In the genomic region with DNA sequence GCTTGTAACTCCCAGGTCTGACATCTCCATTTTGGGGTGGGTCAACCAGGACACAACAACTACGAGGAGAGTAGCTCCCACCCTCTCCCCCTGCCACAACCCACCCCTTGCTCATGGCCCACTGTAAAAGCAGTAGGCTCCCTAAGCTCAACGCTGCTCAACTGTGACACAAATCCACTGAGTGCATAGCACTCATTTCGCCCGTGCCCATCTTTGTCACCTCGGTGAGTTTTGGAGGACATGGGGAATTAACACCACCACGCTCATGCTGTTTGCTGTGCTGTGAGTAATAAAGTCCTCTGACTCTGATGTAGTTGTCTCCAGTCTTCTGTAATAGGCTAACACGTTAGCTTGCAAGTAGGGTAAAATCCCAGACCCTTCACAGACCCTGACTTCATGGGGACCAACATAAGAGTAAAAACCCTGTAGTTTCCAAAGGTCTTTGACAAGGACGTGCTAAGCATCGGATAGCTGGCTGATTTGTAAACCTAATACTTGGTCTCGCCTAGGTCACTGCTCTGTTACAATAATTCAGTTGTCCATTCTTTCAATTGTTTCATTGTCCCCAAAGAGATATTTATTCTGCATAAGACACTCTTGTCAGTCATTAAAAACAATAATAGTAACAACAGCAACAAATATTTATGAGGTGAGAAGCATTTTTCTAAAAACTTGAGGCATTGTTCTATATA, we compare ENCODE assay signal across 19 cellular contexts. TPM values are rescaled to one million over a fixed set of nuclear protein-coding genes. Genes with fewer than 3 reads are reported as not detected.
DNase-seq lines count a peak whose midpoint lies in the region; ATAC-seq, FAIRE-seq and TF ChIP-seq lines count a peak whose summit lies in the region.
"Had no signal": no experiment of that assay in that cellular context is flagged by ENCODE, and none has a peak within 500 bp of the region (broad histone marks: within the 10 kb centered on the region; RNA-seq: fewer than 3 reads in every experiment).

No MANE protein-coding gene starts in this region.

- intact Hi-C loops in pancreas (cut with DNase I): no loop called here

- H3K36me3 ChIP-seq in pancreas: no peaks in the 10 kb centered on the region
- H3K36me3 ChIP-seq: BE2C had no signal

- no peak for TF ChIP-seq CTCF in pancreas (IDR thresholded peaks at IDR 0.05)

- peaks cover 5% of the 10 kb centered on the region for H3K36me3 Mint-ChIP-seq in T-helper 17 cell (ENCODE audit: low read depth)

- no peak for FAIRE-seq in pancreas (lab: Jason Lieb, UNC)
- FAIRE-seq: A204.1 had no signal

- no peak overlapping the region for H3K4me3 ChIP-seq in pancreas
- H3K4me3 ChIP-seq: PC-9 had no signal

- no peaks in the 10 kb centered on the region for H3K27me3 Mint-ChIP-seq in T-helper 17 cell

- no peak overlapping the region for H3K4me3 Mint-ChIP-seq in T-helper 17 cell
- H3K4me3 Mint-ChIP-seq: H9, HFFc6 had no signal

- WGBS in pancreas, 2 donors: 96 to 98% methylated on average over 10 of the region's 10 CpGs

- no peaks in the 10 kb centered on the region for H3K9me3 ChIP-seq in T-helper 17 cell (ENCODE audit: control insufficient read depth, low read length, poor library complexity, severe bottlenecking)
- H3K9me3 ChIP-seq in pancreas: no peaks in the 10 kb centered on the region
- H3K9me3 ChIP-seq: BE2C had no signal

- peak overlapping the region; percentile 37 for H3K27ac Mint-ChIP-seq in T-helper 17 cell
- H3K27ac Mint-ChIP-seq: H9, HFFc6 had no signal

- peak; percentile 49 for DNase-seq in Ammon's horn (ENCODE audit: low spot score)
- no peak for DNase-seq in T-helper 17 cell
- DNase-seq in globus pallidus (ENCODE audit: low spot score): peak; percentile 78
- DNase-seq in putamen (ENCODE audit: low spot score): peak; percentile 53
- no peak for DNase-seq in NCI-H510A treated with DMSO at 0.1 percent for 48 hours (lab: John Stamatoyannopoulos, UW)
- no peak for DNase-seq in pancreas
- DNase-seq: BE2C, H9, HFFc6, Kasumi-1, NCI-H1048, NCI-H1417 treated with DMSO at 0.1 percent for 48 hours, NCI-H187, NCI-H510A, NCI-H748 treated with DMSO at 0.1 percent for 48 hours, PC-9, SIG-M5 had no signal

- ATAC-seq in T-helper 17 cell (no peak), HG03175 (IDR thresholded peaks at IDR 0.05; ENCODE audit: unreplicated experiment) (no peak), pancreas (no peak)

- no peaks in the 10 kb centered on the region for H3K4me1 ChIP-seq in pancreas
- H3K4me1 ChIP-seq: BE2C had no signal

- peaks cover 8% of the 10 kb centered on the region for H3K4me1 Mint-ChIP-seq in T-helper 17 cell

- no peak overlapping the region for H3K27ac ChIP-seq in pancreas
- H3K27ac ChIP-seq: PC-9 had no signal

- H3K27me3 ChIP-seq in pancreas: no peaks in the 10 kb centered on the region
- H3K27me3 ChIP-seq: BE2C had no signal

RNA-seq across cellular contexts. Expression of gene PLGRKT, which starts 7.7 kb away (rescaled TPM):
- 10 to 100 TPM; 17.4 to 23.5 TPM for total RNA-seq in T-helper 17 cell
- 1 to 10 TPM; 4.9 to 9.0 (median 6.6) TPM for total RNA-seq in pancreas
- polyA plus RNA-seq in pancreas: 1 to 10 TPM; 4.9 to 8.8 TPM

RNA-seq across cellular contexts. Expression of gene CD274, which starts 20.3 kb away (rescaled TPM):
- total RNA-seq in T-helper 17 cell: 1 to 10 TPM; 4.7 to 6.7 TPM
- total RNA-seq in pancreas: 1 to 10 TPM in 4 of 6 donors, under 1 TPM in 2; 0.63 to 1.9 (median 1.6) TPM
- polyA plus RNA-seq in pancreas: 1 to 10 TPM; 1.4 TPM
- total RNA-seq: H9 had no signal

Comparison
In these comparisons a context has a peak if more than half of its experiments do, and no peak if none do; other contexts are left out.
1. DNase-seq: peak in Ammon's horn (single experiment), globus pallidus (single experiment) and putamen (single experiment); none in T-helper 17 cell (0 of 3), NCI-H510A treated with DMSO at 0.1 percent for 48 hours (single experiment) and pancreas (0 of 6).